7 cellular contexts compared by ENCODE assay signal in the genomic region with DNA sequence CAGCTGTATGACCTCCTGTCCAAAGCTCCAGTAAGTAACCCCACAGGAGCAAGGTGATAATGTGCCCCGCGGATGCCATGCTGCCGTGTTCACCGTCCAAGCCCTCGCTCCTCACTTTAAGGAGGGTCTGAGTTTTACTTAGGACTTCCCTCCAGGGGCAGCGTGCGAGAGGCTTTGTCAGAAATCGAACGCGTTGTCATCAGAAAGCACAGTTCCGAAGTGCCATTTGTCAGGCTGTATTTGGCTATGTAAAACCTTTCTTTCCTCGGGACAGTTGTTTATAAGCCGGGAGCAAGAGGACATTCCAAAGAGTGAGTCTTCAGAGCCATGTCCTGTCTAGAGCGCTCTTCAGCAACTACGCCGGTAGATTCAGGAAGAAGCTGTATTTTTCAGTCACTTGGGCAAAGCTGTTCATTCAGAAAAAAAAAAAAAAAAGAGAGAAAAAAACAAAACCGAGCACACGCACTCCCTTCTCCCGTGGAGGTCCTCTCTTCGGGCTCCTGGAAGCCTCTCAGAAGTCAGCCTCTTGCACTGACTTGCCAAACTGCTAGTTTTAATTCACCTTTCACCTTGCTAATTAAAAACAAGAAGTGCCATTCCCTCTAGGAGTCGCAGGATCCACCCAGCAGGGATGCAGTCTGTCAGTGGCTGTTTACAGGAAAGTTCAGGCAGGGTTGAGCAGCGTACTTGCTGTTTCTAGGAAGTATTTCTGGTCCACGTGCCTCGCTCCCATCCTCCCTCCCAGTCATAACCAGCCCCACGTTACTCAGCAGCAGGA.
DNase-seq lines count a peak whose midpoint lies in the region; ATAC-seq and TF ChIP-seq lines count a peak whose summit lies in the region.

Gene SEMA3E, minus strand, starts transcription at position 676 of the 778 bp plus-strand sequence.

- no peaks in the 10 kb centered on the region for H3K9me3 ChIP-seq in tibial artery

- H3K27me3 ChIP-seq in tibial artery = peaks cover 0 to 6% of the 10 kb centered on the region in 2 donors

- TF ChIP-seq CTCF in astrocyte of the spinal cord (IDR thresholded peaks at IDR 0.05; ENCODE audit: low read depth, low read length) = no peak
- TF ChIP-seq CTCF in tibial artery (IDR thresholded peaks at IDR 0.05) = no peak

- in situ Hi-C loops in astrocyte of the spinal cord (cut with HindIII; ENCODE audit: low sequenced_read_pairs) = no loop called here

- peak; percentile 32 for DNase-seq in HPDE6-E6E7 (ENCODE audit: extremely low spot score)
- DNase-seq in astrocyte of the spinal cord (ENCODE audit: low read depth, low spot score) = peak; percentile 60
- DNase-seq in kidney tubule cell (ENCODE audit: low spot score) = peak; percentile 67
- DNase-seq in tibial artery = no peak
- no peak for DNase-seq in NCI-H128 (lab: John Stamatoyannopoulos, UW; ENCODE audit: unreplicated experiment)
- no peak for DNase-seq in NCI-H1105 treated with DMSO at 0.1 percent for 48 hours (lab: John Stamatoyannopoulos, UW)

- H3K4me1 ChIP-seq in tibial artery = peaks cover 0 to 10% (median 0%) of the 10 kb centered on the region in 4 donors

- no peaks in the 10 kb centered on the region for H3K36me3 ChIP-seq in tibial artery

- no peak within 1 kb of the TSS for H3K27ac ChIP-seq in tibial artery

- ATAC-seq in GM18520 (IDR thresholded peaks at IDR 0.05; ENCODE audit: unreplicated experiment) = no peak

- intact Hi-C loops in tibial artery (cut with DNase I; ENCODE audit: low total_unique reads) = no loop called here

- H3K4me3 ChIP-seq in astrocyte of the spinal cord (ENCODE audit: low read depth, low read length) (peak within 1 kb of the TSS; percentile 52), tibial artery (peak within 1 kb of the TSS; percentile 23 to 39)

Comparison
In these comparisons a context has a peak if more than half of its experiments do, and no peak if none do; other contexts are left out.
1. DNase-seq: peak in HPDE6-E6E7 (single experiment), astrocyte of the spinal cord (single experiment) and kidney tubule cell (single experiment); none in tibial artery (0 of 2), NCI-H128 (single experiment) and NCI-H1105 treated with DMSO at 0.1 percent for 48 hours (single experiment).